9 cellular contexts compared by ENCODE assay signal in genomic region chr2:7203056-7203467, GRCh38.
A peak's percentile ranks its signal among the peaks of the same experiment; 100 is the strongest.
DNase-seq lines count a peak whose midpoint lies in the region; ATAC-seq and TF ChIP-seq lines count a peak whose summit lies in the region.
"Had no signal": no experiment of that assay in that cellular context is flagged by ENCODE, and none has a peak within 500 bp of the region (broad histone marks: within the 10 kb centered on the region; RNA-seq: fewer than 3 reads in every experiment).

No MANE protein-coding gene starts in this region.

- peak; percentile 90 for TF ChIP-seq CTCF in AG04450 (IDR thresholded peaks at IDR 0.05; ENCODE audit: low read depth, low read length)
- TF ChIP-seq CTCF in astrocyte of the spinal cord (IDR thresholded peaks at IDR 0.05; ENCODE audit: low read depth, low read length), result peak; percentile 96

- no peaks in the 10 kb centered on the region for H3K4me1 Mint-ChIP-seq in immature natural killer cell

- no peak overlapping the region for H3K27ac ChIP-seq in AG04450 (ENCODE audit: low read depth, low read length)
- H3K27ac ChIP-seq: skin epidermis had no signal

- H3K27me3 Mint-ChIP-seq in immature natural killer cell (ENCODE audit: low read depth in 3 of 3), result peaks cover 2% of the 10 kb centered on the region in 3 donors

- CTCF ChIA-PET in AG04450 (lab: Charles Lee), result interaction anchor here (0.6 to 1.5 kb wide), 19 partner anchors 9 to 1557 kb away, joined by 3 to 14 read pairs (median 3); no protein-coding TSS in a partner anchor

- no peaks in the 10 kb centered on the region for H3K9me3 Mint-ChIP-seq in immature natural killer cell

- no peaks in the 10 kb centered on the region for H3K27me3 ChIP-seq in AG04450 (ENCODE audit: control insufficient read depth, insufficient read depth, low read length)

- ATAC-seq in GM18858 (IDR thresholded peaks at IDR 0.05; ENCODE audit: unreplicated experiment) (peak; percentile 57), HG02588 (IDR thresholded peaks at IDR 0.05; ENCODE audit: unreplicated experiment) (no peak)

- peaks cover 0 to 5% (median 0%) of the 10 kb centered on the region in 3 donors for H3K36me3 Mint-ChIP-seq in immature natural killer cell

- H3K4me3 ChIP-seq in AG04450 (ENCODE audit: low read depth, low read length), result no peak overlapping the region
- H3K4me3 ChIP-seq in astrocyte of the spinal cord (ENCODE audit: low read depth, low read length), result no peak overlapping the region
- H3K4me3 ChIP-seq: skin epidermis had no signal

- no peak overlapping the region for H3K4me3 Mint-ChIP-seq in immature natural killer cell

- H3K9me3 ChIP-seq in AG04450 (ENCODE audit: control insufficient read depth, insufficient read depth, low read length), result no peaks in the 10 kb centered on the region; the same call in 1 of the 2 replicates

- in situ Hi-C loops in astrocyte of the spinal cord (cut with HindIII; ENCODE audit: low sequenced_read_pairs), result no loop called here

- POLR2A ChIA-PET in AG04450 (lab: Yijun Ruan, JAX), result no interaction called here

- peak; percentile 15 for DNase-seq in AG04450 (ENCODE audit: low read depth, low spot score)
- peak; percentile 18 for DNase-seq in NCI-H1436 treated with DMSO at 0.1 percent for 48 hours (lab: John Stamatoyannopoulos, UW)
- peak in 4 of 5 donors; percentile 38 to 51 (median 42) for DNase-seq in T-helper 1 cell
- peak; percentile 67 for DNase-seq in astrocyte of the spinal cord (ENCODE audit: low read depth, low spot score)
- DNase-seq in immature natural killer cell, result peak; percentile 35 to 57 (median 42)
- DNase-seq in stimulated activated CD4-positive, alpha-beta T cell treated with anti-CD3 and anti-CD28 coated beads, Interleukin-15, amount 100 ng/mL, for 48 hours (ENCODE audit: low read depth in 2 of 2), result peak; percentile 14 to 53

- no peak overlapping the region for H3K27ac Mint-ChIP-seq in immature natural killer cell

Comparison
In these comparisons a context has a peak if more than half of its experiments do, and no peak if none do; other contexts are left out.
1. DNase-seq: peak in every context shown above with its lines; median percentile 67 in astrocyte of the spinal cord; 42 in immature natural killer cell; 42 in T-helper 1 cell; 34 in stimulated activated CD4-positive, alpha-beta T cell treated with anti-CD3 and anti-CD28 coated beads, Interleukin-15, amount 100 ng/mL, for 48 hours; 18 in NCI-H1436 treated with DMSO at 0.1 percent for 48 hours; 15 in AG04450.